9 cellular contexts compared by ENCODE assay signal in the genomic region with DNA sequence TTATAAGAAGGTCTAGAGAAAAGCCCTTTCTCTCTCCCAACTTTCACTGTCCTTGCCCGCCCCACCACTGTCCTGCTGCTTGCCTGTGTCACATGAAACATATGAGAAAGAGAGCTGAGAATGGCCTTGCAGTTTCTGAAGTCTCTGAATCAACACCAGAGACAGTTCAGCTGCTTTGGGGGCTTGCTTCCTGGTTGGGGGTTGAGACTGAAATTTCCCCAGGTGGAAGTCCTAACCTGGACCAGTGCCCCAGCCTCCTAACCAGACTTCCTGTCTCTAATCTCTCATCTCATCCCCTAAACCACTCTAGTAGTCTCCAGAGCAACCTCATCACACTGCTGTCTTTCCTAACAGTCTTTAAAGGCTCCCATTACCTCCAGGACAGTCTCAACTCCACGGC. TPM values are rescaled to one million over a fixed set of nuclear protein-coding genes. Genes with fewer than 3 reads are reported as not detected.
DNase-seq lines count a peak whose midpoint lies in the region; ATAC-seq and TF ChIP-seq lines count a peak whose summit lies in the region.
"Had no signal": no experiment of that assay in that cellular context is flagged by ENCODE, and none has a peak within 500 bp of the region (broad histone marks: within the 10 kb centered on the region; RNA-seq: fewer than 3 reads in every experiment).

No MANE protein-coding gene starts in this region.

- H4K20me1 ChIP-seq in mammary epithelial cell (ENCODE audit: insufficient read depth, low read length), result peaks cover 3% of the 10 kb centered on the region

- no TSS peak for BruUV-seq in mammary epithelial cell (replicated peaks; lab: Mats Ljungman, UMichigan)

- peaks cover 87% of the 10 kb centered on the region for H3K79me2 ChIP-seq in mammary epithelial cell (ENCODE audit: insufficient read depth, low read length)

- intact Hi-C loops in left ventricle myocardium inferior (cut with micrococcal nuclease), result no loop called here
- intact Hi-C loops in left ventricle myocardium superior (cut with micrococcal nuclease), result no loop called here
- intact Hi-C loops in mammary epithelial cell (cut with micrococcal nuclease), result loop anchor here (2.0 kb wide), 2 partner anchors 13 to 29 kb away; no protein-coding TSS in a partner anchor
- intact Hi-C loops in testis (cut with DNase I; ENCODE audit: low total_unique reads), result no loop called here

- TF ChIP-seq POLR2A in testis (IDR thresholded peaks at IDR 0.05), result no peak

- no peak for DNase-seq in left ventricle myocardium inferior
- no peak for DNase-seq in left ventricle myocardium superior
- no peak for DNase-seq in mammary epithelial cell
- no peak for DNase-seq in NCI-H1105 (lab: John Stamatoyannopoulos, UW)
- no peak for DNase-seq in testis
- DNase-seq in stimulated activated CD4-positive, alpha-beta T cell treated with anti-CD3 and anti-CD28 coated beads, Interleukin-4, amount 100 ng/mL, for 4 hours, result no peak
- DNase-seq: NCI-H2029 had no signal

- in situ Hi-C loops in mammary epithelial cell (cut with MboI; ENCODE audit: low sequenced_read_pairs in 2 of 2), result no loop called here

- H3K9me3 ChIP-seq in left ventricle myocardium inferior (replicated peaks), result no peaks in the 10 kb centered on the region
- H3K9me3 ChIP-seq in mammary epithelial cell (replicated peaks; ENCODE audit: insufficient read depth, low read length), result no peaks in the 10 kb centered on the region
- H3K9me3 ChIP-seq in testis, result no peaks in the 10 kb centered on the region

- H3K4me3 ChIP-seq in left ventricle myocardium inferior (no peak overlapping the region), mammary epithelial cell (replicated peaks in 1 of 3; ENCODE audit: insufficient read depth in 1 of 3, low read depth in 2 of 3, low read length in 3 of 3) (no peak overlapping the region), testis (no peak overlapping the region)

- ATAC-seq in left ventricle myocardium superior, result no peak
- ATAC-seq in HG03045 (IDR thresholded peaks at IDR 0.05; ENCODE audit: unreplicated experiment), result peak; percentile 63
- ATAC-seq in HG03097 (IDR thresholded peaks at IDR 0.05; ENCODE audit: low FRiP score, unreplicated experiment), result no peak

- no peak overlapping the region for H2AFZ ChIP-seq in mammary epithelial cell (ENCODE audit: low read depth, low read length)

- H3K27me3 ChIP-seq in left ventricle myocardium inferior (ENCODE audit: low read depth) (no peaks in the 10 kb centered on the region), mammary epithelial cell (ENCODE audit: insufficient read depth, low read length) (no peaks in the 10 kb centered on the region), testis (no peaks in the 10 kb centered on the region)

- 100% methylated on average over 2 of the region's 2 CpGs for WGBS in mammary epithelial cell (ENCODE audit: low coverage, missing lambda C conversion rate)
- 92 to 95% methylated on average over 2 of the region's 2 CpGs for WGBS in testis, 2 donors

- peak overlapping the region; percentile 84 for H3K27ac ChIP-seq in left ventricle myocardium inferior (replicated peaks)
- peak overlapping the region; percentile 3 for H3K27ac ChIP-seq in mammary epithelial cell (ENCODE audit: insufficient read depth, low read depth, low read length)
- H3K27ac ChIP-seq in testis, result no peak overlapping the region

- CTCF ChIA-PET in mammary epithelial cell (lab: Charles Lee; ENCODE audit: low non-redundant PET), result no interaction called here

- H3K36me3 ChIP-seq in left ventricle myocardium inferior (no peaks in the 10 kb centered on the region), mammary epithelial cell (ENCODE audit: insufficient read depth, low read length) (no peaks in the 10 kb centered on the region), testis (ENCODE audit: low read depth, missing control alignments) (no peaks in the 10 kb centered on the region)

- no peak for TF ChIP-seq CTCF in left ventricle myocardium inferior (IDR thresholded peaks at IDR 0.05; ENCODE audit: borderline replicate concordance)
- TF ChIP-seq CTCF in mammary epithelial cell (conservative IDR thresholded peaks at IDR 0.05 in 1 of 2, IDR thresholded peaks at IDR 0.05 in 1 of 2; ENCODE audit: extremely low read depth in 1 of 2, insufficient read depth in 1 of 2, low read depth in 1 of 2, low read length in 2 of 2), result no peak
- TF ChIP-seq CTCF in testis (IDR thresholded peaks at IDR 0.05), result no peak

- peak overlapping the region; percentile 38 for H3K4me2 ChIP-seq in mammary epithelial cell (ENCODE audit: insufficient read depth, low read depth, low read length)

- H3K4me1 ChIP-seq in left ventricle myocardium inferior (peaks cover 92% of the 10 kb centered on the region), mammary epithelial cell (ENCODE audit: insufficient read depth, low read length) (peaks cover 17% of the 10 kb centered on the region), testis (peaks cover 34% of the 10 kb centered on the region)

- dilution Hi-C loops in mammary epithelial cell (cut with HindIII; ENCODE audit: low sequenced_read_pairs), result no loop called here

- no peak overlapping the region for H3K9ac ChIP-seq in mammary epithelial cell (ENCODE audit: insufficient read depth, low read length)

RNA-seq across cellular contexts. Expression of gene TRAM2, which starts 10.7 kb away (rescaled TPM):
- total RNA-seq in left ventricle myocardium inferior, result 11.0 TPM
- total RNA-seq in left ventricle myocardium superior, result 10.4 TPM
- 10 to 100 TPM; 12.5 to 16.9 TPM for total RNA-seq in mammary epithelial cell
- polyA plus RNA-seq in mammary epithelial cell, result 13.8 TPM
- 39.2 TPM for polyA minus RNA-seq in mammary epithelial cell
- total RNA-seq in testis, result 10 to 100 TPM; 21.1 to 26.1 TPM
- 34.7 TPM for polyA plus RNA-seq in testis (ENCODE audit: insufficient read depth, low read depth, low replicate concordance)

Comparison
In these comparisons a context has a peak if more than half of its experiments do, and no peak if none do; other contexts are left out.
1. H3K27ac ChIP-seq: peak in left ventricle myocardium inferior (single experiment) and mammary epithelial cell (single experiment); none in testis (0 of 2).